Comparison of ENCODE assay signal across 8 cellular contexts in the genomic region with DNA sequence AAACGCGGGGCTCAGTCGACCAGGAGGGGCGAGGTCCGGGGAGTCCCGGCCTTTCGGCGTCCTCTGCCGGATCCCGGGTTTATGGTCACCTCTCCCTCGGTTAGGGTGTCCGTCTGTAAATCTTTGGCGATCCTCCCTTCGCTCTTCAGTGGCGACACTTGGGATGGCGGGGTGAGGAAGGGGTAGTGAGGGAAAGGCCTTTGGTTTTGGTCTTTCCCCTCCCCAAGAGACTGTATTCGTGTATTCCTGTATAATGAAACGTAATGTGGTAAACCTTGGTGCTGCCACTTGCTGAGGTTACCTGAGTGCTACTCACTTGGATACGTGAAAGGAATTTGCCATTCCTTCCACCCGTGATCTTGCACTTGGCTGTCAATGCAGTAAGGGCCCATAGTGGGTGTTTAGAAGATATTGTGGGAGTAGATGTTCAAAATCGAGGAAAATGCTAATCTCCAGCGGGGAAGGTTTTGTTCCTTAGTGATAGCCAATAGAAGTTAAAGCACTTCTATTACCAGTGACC. TPM values are rescaled to one million over a fixed set of nuclear protein-coding genes. Genes with fewer than 3 reads are reported as not detected.
A peak's percentile ranks its signal among the peaks of the same experiment; 100 is the strongest.
DNase-seq lines count a peak whose midpoint lies in the region; ATAC-seq and TF ChIP-seq lines count a peak whose summit lies in the region.

No MANE protein-coding gene starts in this region.

- H2AFZ ChIP-seq in ACC112 (ENCODE audit: low read length, unreplicated experiment) = peak overlapping the region; percentile 86

- peak overlapping the region; percentile 40; the same call in 1 of the 2 replicates for H3K27ac ChIP-seq in ACC112 (ENCODE audit: low read depth, low read length)
- H3K27ac ChIP-seq in Peyer's patch = peak overlapping the region; percentile 93 to 98 (median 97)

- H3K36me3 ChIP-seq in ACC112 (ENCODE audit: insufficient read depth, low read length) = peaks cover 9% of the 10 kb centered on the region; the same call in 1 of the 2 replicates
- peaks cover 0 to 6% (median 0%) of the 10 kb centered on the region in 3 donors for H3K36me3 ChIP-seq in Peyer's patch

- H3K27me3 ChIP-seq in ACC112 (ENCODE audit: insufficient read depth, low read length) (no peaks in the 10 kb centered on the region), Peyer's patch (no peaks in the 10 kb centered on the region)

- peak overlapping the region; percentile 97 for H3K4me3 ChIP-seq in ACC112 (ENCODE audit: low read depth, low read length)
- H3K4me3 ChIP-seq in Peyer's patch = peak overlapping the region; percentile 74 to 90 (median 82)
- H3K4me3 ChIP-seq in fibroblast of villous mesenchyme (ENCODE audit: low read depth, low read length) = peak overlapping the region; percentile 100
- peak overlapping the region; percentile 99 for H3K4me3 ChIP-seq in skeletal muscle cell (ENCODE audit: low read depth, low read length)

- no peak for DNase-seq in Peyer's patch
- no peak for DNase-seq in fibroblast of villous mesenchyme (ENCODE audit: low read depth)
- DNase-seq in skeletal muscle cell (ENCODE audit: low read depth) = no peak
- DNase-seq in GM19238 (ENCODE audit: insufficient read length, low spot score) = no peak
- DNase-seq in SKM-1 treated with dmso at 0.1 percent for 144 hours (lab: John Stamatoyannopoulos, UW; ENCODE audit: unreplicated experiment) = no peak

- H3K79me2 ChIP-seq in ACC112 (ENCODE audit: control insufficient read depth, insufficient read depth, low read length, unreplicated experiment) = peaks cover 41% of the 10 kb centered on the region

- TF ChIP-seq CTCF in Peyer's patch (IDR thresholded peaks at IDR 0.05) = peak in 2 of 6 experiments; percentile 23 to 27
- no peak for TF ChIP-seq CTCF in fibroblast of villous mesenchyme (IDR thresholded peaks at IDR 0.05; ENCODE audit: insufficient read depth, low read depth, low read length)

- H3K4me1 ChIP-seq in ACC112 (ENCODE audit: control insufficient read depth, insufficient read depth, low read length, unreplicated experiment) = peaks cover 8% of the 10 kb centered on the region
- H3K4me1 ChIP-seq in Peyer's patch = peaks cover 0 to 21% (median 6%) of the 10 kb centered on the region in 4 donors

- H3K9me3 ChIP-seq in Peyer's patch = no peaks in the 10 kb centered on the region

- peak; percentile 68 for ATAC-seq in GM21367 (IDR thresholded peaks at IDR 0.05; ENCODE audit: unreplicated experiment)
- ATAC-seq in HG02885 (IDR thresholded peaks at IDR 0.05; ENCODE audit: poor library complexity, unreplicated experiment) = no peak

- no peak for TF ChIP-seq POLR2A in Peyer's patch (IDR thresholded peaks at IDR 0.05)

RNA-seq across cellular contexts. Expression of a gene that starts 0.5 kb away (rescaled TPM):
- 10 to 100 TPM; 17.3 to 45.4 (median 22.7) TPM for total RNA-seq in Peyer's patch
- 29.3 and 29.8 TPM in 2 replicates for total RNA-seq in fibroblast of villous mesenchyme
